Comparison of ENCODE assay signal across 34 cellular contexts in genomic region chr12:113769322-113769721, GRCh38.
"Had no signal": no experiment of that assay in that cellular context is flagged by ENCODE, and none has a peak within 500 bp of the region (broad histone marks: within the 10 kb centered on the region; RNA-seq: fewer than 3 reads in every experiment).

No MANE protein-coding gene starts in this region.

- H3K36me3 Mint-ChIP-seq: activated CD4-positive, alpha-beta memory T cell treated with anti-CD3 and anti-CD28 coated beads for 36 hours; activated CD8-positive, alpha-beta memory T cell treated with anti-CD3 and anti-CD28 coated beads, Interleukin-2, amount 10 ng/mL, durations not matched to agents 7 days and 5 days; activated naive CD4-positive, alpha-beta T cell treated with anti-CD3 and anti-CD28 coated beads, Interleukin-2, amount 50 U/mL, for 24 hours had no signal

- H3K27me3 ChIP-seq: cardiac muscle cell had no signal

- H3K4me3 Mint-ChIP-seq: activated CD4-positive, alpha-beta memory T cell treated with anti-CD3 and anti-CD28 coated beads for 36 hours; activated CD4-positive, alpha-beta T cell treated with anti-CD3 and anti-CD28 coated beads for 36 hours; activated CD4-positive, alpha-beta T cell treated with anti-CD3 and anti-CD28 coated beads, Interleukin-2, amount 10 ng/mL, durations not matched to agents 24 days and 14 days; activated CD8-positive, alpha-beta memory T cell treated with anti-CD3 and anti-CD28 coated beads, Interleukin-2, amount 10 ng/mL, durations not matched to agents 7 days and 5 days; activated CD8-positive, alpha-beta T cell treated with anti-CD3 and anti-CD28 coated beads, Interleukin-2, amount 10 ng/mL, durations not matched to agents 7 days and 5 days; activated naive CD4-positive, alpha-beta T cell treated with anti-CD3 and anti-CD28 coated beads for 36 hours; activated naive CD4-positive, alpha-beta T cell treated with anti-CD3 and anti-CD28 coated beads, Interleukin-2, amount 50 U/mL, for 24 hours; activated naive CD8-positive, alpha-beta T cell treated with anti-CD3 and anti-CD28 coated beads for 36 hours; activated naive CD8-positive, alpha-beta T cell treated with anti-CD3 and anti-CD28 coated beads, Interleukin-2, amount 50 U/mL, for 24 hours; activated T-helper 1 cell treated with anti-CD3 and anti-CD28 coated beads, Interleukin-12 subunit alpha, Interleukin-12 subunit beta, Interleukin-2, Interleukin-4 antibody, amounts not matched to agents 30 ng/mL and 10 ng/mL and 1 ng/mL, durations not matched to agents 14 hours and 24 hours and 36 hours; T-helper 17 cell; T-helper 2 cell treated with Interferon-gamma antibody and Interleukin-4, amounts not matched to agents 5 μg/mL and 100 μg/mL, for 36 hours had no signal

- H3K4me1 ChIP-seq: adrenal gland, breast epithelium, colonic mucosa, esophagus squamous epithelium, gastroesophageal sphincter had no signal

- H3K27me3 Mint-ChIP-seq: activated CD4-positive, alpha-beta memory T cell treated with anti-CD3 and anti-CD28 coated beads for 36 hours; activated CD4-positive, alpha-beta T cell treated with anti-CD3 and anti-CD28 coated beads, Interleukin-2, amount 10 ng/mL, durations not matched to agents 24 days and 14 days; activated CD8-positive, alpha-beta memory T cell treated with anti-CD3 and anti-CD28 coated beads, Interleukin-2, amount 10 ng/mL, durations not matched to agents 7 days and 5 days had no signal

- H3K4me1 Mint-ChIP-seq: activated CD4-positive, alpha-beta T cell treated with anti-CD3 and anti-CD28 coated beads for 36 hours; activated CD4-positive, alpha-beta T cell treated with anti-CD3 and anti-CD28 coated beads, Interleukin-2, amount 10 ng/mL, durations not matched to agents 24 days and 14 days; activated CD8-positive, alpha-beta memory T cell treated with anti-CD3 and anti-CD28 coated beads, Interleukin-2, amount 10 ng/mL, durations not matched to agents 7 days and 5 days; activated naive CD4-positive, alpha-beta T cell treated with anti-CD3 and anti-CD28 coated beads, Interleukin-2, amount 50 U/mL, for 24 hours; activated naive CD8-positive, alpha-beta T cell treated with anti-CD3 and anti-CD28 coated beads for 36 hours; activated naive CD8-positive, alpha-beta T cell treated with anti-CD3 and anti-CD28 coated beads, Interleukin-2, amount 50 U/mL, for 24 hours; T-helper 17 cell had no signal

- H3K36me3 ChIP-seq: adrenal gland, breast epithelium, cardiac muscle cell, colonic mucosa, esophagus squamous epithelium, gastroesophageal sphincter had no signal

- H3K9me3 Mint-ChIP-seq: activated CD4-positive, alpha-beta memory T cell treated with anti-CD3 and anti-CD28 coated beads for 36 hours; activated CD4-positive, alpha-beta T cell treated with anti-CD3 and anti-CD28 coated beads, Interleukin-2, amount 10 ng/mL, durations not matched to agents 24 days and 14 days; activated naive CD4-positive, alpha-beta T cell treated with anti-CD3 and anti-CD28 coated beads for 36 hours; activated naive CD4-positive, alpha-beta T cell treated with anti-CD3 and anti-CD28 coated beads, Interleukin-2, amount 50 U/mL, for 24 hours; activated naive CD8-positive, alpha-beta T cell treated with anti-CD3 and anti-CD28 coated beads, Interleukin-2, amount 50 U/mL, for 24 hours; activated T-helper 1 cell treated with anti-CD3 and anti-CD28 coated beads, Interleukin-12 subunit alpha, Interleukin-12 subunit beta, Interleukin-2, Interleukin-4 antibody, amounts not matched to agents 30 ng/mL and 10 ng/mL and 1 ng/mL, durations not matched to agents 14 hours and 24 hours and 36 hours; activated T-helper 2 cell treated with anti-CD3 and anti-CD28 coated beads, Interferon-gamma antibody, Interleukin-2, Interleukin-4, amounts not matched to agents 10 μg/mL and 5 μg/mL and 100 μg/mL, durations not matched to agents 14 hours and 24 hours and 36 hours; T-helper 2 cell treated with Interferon-gamma antibody and Interleukin-4, amounts not matched to agents 5 μg/mL and 100 μg/mL, for 36 hours had no signal

- ATAC-seq: activated CD4-positive, alpha-beta T cell treated with anti-CD3 and anti-CD28 coated beads for 36 hours; activated CD8-positive, alpha-beta memory T cell treated with anti-CD3 and anti-CD28 coated beads, Interleukin-2, amount 10 ng/mL, durations not matched to agents 7 days and 5 days; activated CD8-positive, alpha-beta T cell treated with anti-CD3 and anti-CD28 coated beads, Interleukin-2, amount 10 ng/mL, durations not matched to agents 7 days and 5 days; activated naive CD8-positive, alpha-beta T cell treated with anti-CD3 and anti-CD28 coated beads, Interleukin-2, amount 50 U/mL, for 24 hours; body of pancreas; gastroesophageal sphincter; T-helper 17 cell had no signal

- H3K27ac ChIP-seq: adrenal gland, body of pancreas, breast epithelium, cardiac muscle cell, colonic mucosa, epithelial cell of prostate, esophagus squamous epithelium, gastroesophageal sphincter had no signal

- H3K4me3 ChIP-seq: adrenal gland, body of pancreas, breast epithelium, cardiac muscle cell, colonic mucosa, esophagus squamous epithelium, gastroesophageal sphincter had no signal

- H3K27ac Mint-ChIP-seq: activated CD4-positive, alpha-beta memory T cell treated with anti-CD3 and anti-CD28 coated beads for 36 hours; activated CD4-positive, alpha-beta T cell treated with anti-CD3 and anti-CD28 coated beads for 36 hours; activated CD4-positive, alpha-beta T cell treated with anti-CD3 and anti-CD28 coated beads, Interleukin-2, amount 10 ng/mL, durations not matched to agents 24 days and 14 days; activated CD8-positive, alpha-beta memory T cell treated with anti-CD3 and anti-CD28 coated beads, Interleukin-2, amount 10 ng/mL, durations not matched to agents 7 days and 5 days; activated CD8-positive, alpha-beta T cell treated with anti-CD3 and anti-CD28 coated beads, Interleukin-2, amount 10 ng/mL, durations not matched to agents 7 days and 5 days; activated naive CD4-positive, alpha-beta T cell treated with anti-CD3 and anti-CD28 coated beads for 36 hours; activated naive CD4-positive, alpha-beta T cell treated with anti-CD3 and anti-CD28 coated beads, Interleukin-2, amount 50 U/mL, for 24 hours; activated naive CD8-positive, alpha-beta T cell treated with anti-CD3 and anti-CD28 coated beads for 36 hours; activated naive CD8-positive, alpha-beta T cell treated with anti-CD3 and anti-CD28 coated beads, Interleukin-2, amount 50 U/mL, for 24 hours; activated T-helper 1 cell treated with anti-CD3 and anti-CD28 coated beads, Interleukin-12 subunit alpha, Interleukin-12 subunit beta, Interleukin-2, Interleukin-4 antibody, amounts not matched to agents 30 ng/mL and 10 ng/mL and 1 ng/mL, durations not matched to agents 14 hours and 24 hours and 36 hours; activated T-helper 2 cell treated with anti-CD3 and anti-CD28 coated beads, Interferon-gamma antibody, Interleukin-2, Interleukin-4, amounts not matched to agents 10 μg/mL and 5 μg/mL and 100 μg/mL, durations not matched to agents 14 hours and 24 hours and 36 hours; T-helper 17 cell; T-helper 2 cell treated with Interferon-gamma antibody and Interleukin-4, amounts not matched to agents 5 μg/mL and 100 μg/mL, for 36 hours had no signal

- DNase-seq: activated CD4-positive, alpha-beta memory T cell treated with anti-CD3 and anti-CD28 coated beads for 36 hours; activated CD4-positive, alpha-beta T cell treated with anti-CD3 and anti-CD28 coated beads for 36 hours; activated CD4-positive, alpha-beta T cell treated with anti-CD3 and anti-CD28 coated beads, Interleukin-2, amount 10 ng/mL, durations not matched to agents 24 days and 14 days; activated CD4-positive, CD25-positive, alpha-beta regulatory T cell; activated CD4-positive, CD25-positive, alpha-beta regulatory T cell treated with anti-CD3 and anti-CD28 coated beads, Interleukin-2, amount 50 U/mL, for 72 hours; activated CD8-positive, alpha-beta memory T cell treated with anti-CD3 and anti-CD28 coated beads, Interleukin-2, amount 10 ng/mL, durations not matched to agents 7 days and 5 days; activated CD8-positive, alpha-beta memory T cell treated with anti-CD3 and anti-CD28 coated beads, Interleukin-2, amount 50 U/mL, for 4 hours; activated CD8-positive, alpha-beta T cell treated with anti-CD3 and anti-CD28 coated beads, Interleukin-2, amount 10 ng/mL, durations not matched to agents 7 days and 5 days; activated effector memory CD4-positive, alpha-beta T cell treated with anti-CD3 and anti-CD28 coated beads, Interleukin-2, amount 50 U/mL, for 16 hours; activated naive CD4-positive, alpha-beta T cell treated with anti-CD3 and anti-CD28 coated beads for 36 hours; activated naive CD8-positive, alpha-beta T cell treated with anti-CD3 and anti-CD28 coated beads for 36 hours; activated naive CD8-positive, alpha-beta T cell treated with anti-CD3 and anti-CD28 coated beads, Interleukin-2, amount 50 U/mL, for 24 hours; activated T-cell treated with anti-CD3 and anti-CD28 coated beads, Interleukin-2, amount 50 U/mL, for 1 hour; activated T-cell treated with anti-CD3 and anti-CD28 coated beads, Interleukin-2, amount 50 U/mL, for 48 hours; adrenal gland; aorta; body of pancreas; central memory CD4-positive, alpha-beta T cell; cerebellar nuclear complex; colonic mucosa; effector CD8-positive, alpha-beta T cell; esophagus squamous epithelium; foreskin melanocyte; T-helper 1 cell; T-helper 17 cell; T1000 had no signal

- H3K9me3 ChIP-seq: adrenal gland, body of pancreas, breast epithelium, colonic mucosa, esophagus squamous epithelium, gastroesophageal sphincter had no signal
